Comparison of ENCODE assay signal across 8 cellular contexts in genomic region chr15:88467073-88467934, GRCh38. TPM values are rescaled to one million over a fixed set of nuclear protein-coding genes. Genes with fewer than 3 reads are reported as not detected.
A peak's percentile ranks its signal among the peaks of the same experiment; 100 is the strongest.
DNase-seq lines count a peak whose midpoint lies in the region; ATAC-seq and TF ChIP-seq lines count a peak whose summit lies in the region.

Gene MRPL46 (minus strand): TSS chr15:88467388. CDS start chr15:88467377, 11 bp downstream.
Gene MRPS11 (plus strand): TSS chr15:88467708. CDS start chr15:88467718, 10 bp downstream.

- WGBS in prostate gland = under 1% methylated on average over 53 of the region's 55 CpGs

- H3K27me3 ChIP-seq in left ventricle myocardium inferior (ENCODE audit: low read depth) (no peaks in the 10 kb centered on the region), prostate gland (replicated peaks; ENCODE audit: insufficient read depth) (no peaks in the 10 kb centered on the region)

- H3K27ac ChIP-seq in left ventricle myocardium inferior (replicated peaks) = peak within 1 kb of the TSS; percentile 97
- peak within 1 kb of the TSS; percentile 87 to 92 for H3K27ac ChIP-seq in prostate gland

- H3K27ac Mint-ChIP-seq in T-helper 1 cell treated with Interleukin-12 subunit alpha and Interleukin-12 subunit beta and Interleukin-4 antibody, amounts not matched to agents 30 μg/mL and 1 μg/mL, for 36 hours = peak within 1 kb of the TSS; percentile 98

- DNase-seq in NCI-H146 treated with DMSO at 0.1 percent for 48 hours (lab: John Stamatoyannopoulos, UW; ENCODE audit: unreplicated experiment) (peak; percentile 91), amniotic stem cell (lab: John Stamatoyannopoulos, UW) (peak; percentile 81), left ventricle myocardium inferior (peak; percentile 89), prostate gland (ENCODE audit: low spot score) (peak; percentile 88), ureter (ENCODE audit: low spot score) (peak; percentile 91)

- no peaks in the 10 kb centered on the region for H3K9me3 Mint-ChIP-seq in T-helper 1 cell treated with Interleukin-12 subunit alpha and Interleukin-12 subunit beta and Interleukin-4 antibody, amounts not matched to agents 30 μg/mL and 1 μg/mL, for 36 hours

- TF ChIP-seq CTCF in left ventricle myocardium inferior (IDR thresholded peaks at IDR 0.05; ENCODE audit: borderline replicate concordance) (no peak), prostate gland (IDR thresholded peaks at IDR 0.05) (no peak)

- no peaks in the 10 kb centered on the region for H3K27me3 Mint-ChIP-seq in T-helper 1 cell treated with Interleukin-12 subunit alpha and Interleukin-12 subunit beta and Interleukin-4 antibody, amounts not matched to agents 30 μg/mL and 1 μg/mL, for 36 hours (ENCODE audit: low read depth)

- no peaks in the 10 kb centered on the region for H3K9me3 ChIP-seq in left ventricle myocardium inferior (replicated peaks)
- H3K9me3 ChIP-seq in prostate gland = no peaks in the 10 kb centered on the region

- intact Hi-C loops in left ventricle myocardium inferior (cut with micrococcal nuclease) (no loop called here), prostate gland (cut with DNase I) (loop anchor here (5.0 kb wide), 1 partner anchor 430 kb away; the partner anchor contains the start of gene HAPLN3)

- peaks cover 30% of the 10 kb centered on the region for H3K4me1 Mint-ChIP-seq in T-helper 1 cell treated with Interleukin-12 subunit alpha and Interleukin-12 subunit beta and Interleukin-4 antibody, amounts not matched to agents 30 μg/mL and 1 μg/mL, for 36 hours (ENCODE audit: low read depth)

- H3K36me3 ChIP-seq in left ventricle myocardium inferior (peaks cover 43% of the 10 kb centered on the region), prostate gland (peaks cover 0 to 4% of the 10 kb centered on the region in 2 donors)

- H3K4me1 ChIP-seq in left ventricle myocardium inferior (peaks cover 72% of the 10 kb centered on the region), prostate gland (replicated peaks) (no peaks in the 10 kb centered on the region)

- peaks cover 33% of the 10 kb centered on the region for H3K36me3 Mint-ChIP-seq in T-helper 1 cell treated with Interleukin-12 subunit alpha and Interleukin-12 subunit beta and Interleukin-4 antibody, amounts not matched to agents 30 μg/mL and 1 μg/mL, for 36 hours (ENCODE audit: low read depth)

- H3K4me3 Mint-ChIP-seq in T-helper 1 cell treated with Interleukin-12 subunit alpha and Interleukin-12 subunit beta and Interleukin-4 antibody, amounts not matched to agents 30 μg/mL and 1 μg/mL, for 36 hours = peak within 1 kb of the TSS; percentile 95

- no peak for TF ChIP-seq POLR2A in prostate gland (IDR thresholded peaks at IDR 0.05)

- ATAC-seq in GM18498 (IDR thresholded peaks at IDR 0.05; ENCODE audit: unreplicated experiment) (peak; percentile 90), HG02884 (IDR thresholded peaks at IDR 0.05; ENCODE audit: unreplicated experiment) (peak; percentile 84)

- H3K4me3 ChIP-seq in left ventricle myocardium inferior = peak within 1 kb of the TSS; percentile 97
- peak within 1 kb of the TSS; percentile 66 to 84 for H3K4me3 ChIP-seq in prostate gland

RNA-seq across cellular contexts. Expression of gene MRPL46, which starts in this region (rescaled TPM):
- total RNA-seq in left ventricle myocardium inferior (80.8 TPM), prostate gland (10 to 100 TPM; 20.4 to 32.0 TPM), ureter (31.0 TPM)

RNA-seq across cellular contexts. Expression of gene MRPS11, which starts in this region (rescaled TPM):
- 75.6 TPM for total RNA-seq in left ventricle myocardium inferior
- total RNA-seq in prostate gland = 10 to 100 TPM; 35.7 to 36.4 TPM
- total RNA-seq in ureter = 46.9 TPM

Comparison
In these comparisons a context has a peak if more than half of its experiments do, and no peak if none do; other contexts are left out.
1. Peak in every context shown above with its lines: DNase-seq, ATAC-seq, H3K4me3 ChIP-seq and H3K27ac ChIP-seq.